Comparison of ENCODE assay signal across 8 cellular contexts in the genomic region with DNA sequence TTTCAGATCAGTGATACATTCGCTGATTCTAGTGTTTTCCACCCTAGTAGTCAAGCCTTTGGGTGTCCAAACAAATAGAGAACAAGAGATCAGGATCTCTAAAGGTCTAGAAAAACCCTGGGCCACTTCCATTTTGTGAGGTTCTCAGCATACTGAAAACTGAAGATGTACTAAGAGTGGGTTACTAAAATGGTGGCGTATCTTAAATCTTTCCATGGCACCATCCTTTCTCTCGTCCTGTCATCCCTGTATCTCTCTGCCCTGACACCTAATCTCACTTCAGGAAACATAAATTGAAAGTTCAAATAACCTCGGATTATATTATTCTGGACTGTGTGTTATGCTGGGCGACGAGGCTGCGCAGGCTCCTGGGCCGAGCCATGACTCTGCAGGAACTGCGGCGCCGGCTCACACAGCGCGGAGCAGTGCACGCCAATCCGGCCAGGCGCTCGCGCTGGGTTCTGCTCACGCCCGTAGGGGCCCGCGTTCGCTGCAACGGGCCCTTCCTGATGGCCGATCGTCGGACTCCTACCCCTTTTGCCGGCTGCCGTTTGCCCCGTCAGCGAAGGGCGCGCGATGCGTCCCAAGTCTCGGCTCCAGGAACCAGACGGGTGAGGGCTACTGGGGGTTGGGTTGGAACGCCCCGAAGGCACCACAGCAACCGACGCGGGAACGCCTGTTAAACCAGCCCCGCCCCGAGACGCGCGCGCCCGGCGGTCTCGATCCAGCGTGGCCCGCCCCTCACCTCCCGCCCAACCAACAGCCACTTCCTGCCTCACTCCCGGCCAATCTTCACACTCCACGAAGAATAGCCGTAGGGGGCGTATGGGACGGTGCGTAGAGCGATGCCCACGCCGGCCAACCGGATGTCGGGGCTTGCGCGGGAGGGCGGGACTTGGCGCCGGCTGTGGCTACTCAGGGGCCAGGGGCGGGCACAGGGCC. TPM values are rescaled to one million over a fixed set of nuclear protein-coding genes. Genes with fewer than 3 reads are reported as not detected.
DNase-seq lines count a peak whose midpoint lies in the region; TF ChIP-seq lines count a peak whose summit lies in the region.

No MANE protein-coding gene starts in this region.

- H3K4me3 ChIP-seq in HFF-Myc (replicated peaks; ENCODE audit: low read depth, low read length) (peak overlapping the region; percentile 83), SJSA1 (peak overlapping the region; percentile 93)

- DNase-seq in GM04503 (ENCODE audit: low read depth) (peak; percentile 95), HFF-Myc (ENCODE audit: extremely low read depth, low read depth) (peak; percentile 97), MV-4-11 (lab: John Stamatoyannopoulos, UW) (peak; percentile 98), SJSA1 (ENCODE audit: low read depth in 1 of 2, low spot score in 2 of 2) (peak; percentile 100), germinal center (ENCODE audit: low spot score) (peak; percentile 100), non-pigmented ciliary epithelial cell (ENCODE audit: low read depth) (peak; percentile 93), superior temporal gyrus (ENCODE audit: extremely low spot score) (peak; percentile 98)
- peak; percentile 99 for DNase-seq in activated naive CD4-positive, alpha-beta T cell treated with anti-CD3 and anti-CD28 coated beads, Interleukin-2, amount 50 U/mL, for 16 hours

- H3K27ac ChIP-seq in SJSA1 = peak overlapping the region; percentile 92

- H3K9me3 ChIP-seq in SJSA1 (replicated peaks) = no peaks in the 10 kb centered on the region

- TF ChIP-seq CTCF in HFF-Myc (IDR thresholded peaks at IDR 0.05; ENCODE audit: low read depth, low read length, missing control alignments) = no peak

- no peaks in the 10 kb centered on the region for H3K27me3 ChIP-seq in SJSA1 (replicated peaks)

- peaks cover 32% of the 10 kb centered on the region for H3K36me3 ChIP-seq in SJSA1

- H3K4me1 ChIP-seq in SJSA1 (replicated peaks) = peaks cover 10% of the 10 kb centered on the region; the same call in 1 of the 2 replicates

RNA-seq across cellular contexts. Expression of a gene that starts 0.5 kb away (rescaled TPM):
- 813 and 826 TPM in 2 replicates for total RNA-seq in SJSA1 (2014; rRNA removed; shearing (Covaris generic))

RNA-seq across cellular contexts. Expression of a gene that starts 17.4 kb away (rescaled TPM):
- total RNA-seq in SJSA1 (2014; rRNA removed; shearing (Covaris generic)) = not detected in 2 replicates

RNA-seq across cellular contexts. Expression of a gene that starts 34.4 kb away (rescaled TPM):
- total RNA-seq in SJSA1 (2014; rRNA removed; shearing (Covaris generic)) = 13.7 and 18.0 TPM in 2 replicates

Comparison
In these comparisons a context has a peak if more than half of its experiments do, and no peak if none do; other contexts are left out.
1. Peak in every context shown above with its lines: DNase-seq, H3K4me3 ChIP-seq and H3K27ac ChIP-seq.